Comparison of ENCODE assay signal across 16 cellular contexts in genomic region chr3:185502987-185503386, GRCh38. TPM values are rescaled to one million over a fixed set of nuclear protein-coding genes. Genes with fewer than 3 reads are reported as not detected.
"Had no signal": no experiment of that assay in that cellular context is flagged by ENCODE, and none has a peak within 500 bp of the region (broad histone marks: within the 10 kb centered on the region; RNA-seq: fewer than 3 reads in every experiment).

No MANE protein-coding gene starts in this region.

- H3K4me3 Mint-ChIP-seq: activated naive CD8-positive, alpha-beta T cell treated with anti-CD3 and anti-CD28 coated beads, Interleukin-2, amount 10 ng/mL, durations not matched to agents 7 days and 5 days; activated T-helper 1 cell treated with anti-CD3 and anti-CD28 coated beads, Interleukin-12 subunit alpha, Interleukin-12 subunit beta, Interleukin-2, Interleukin-4 antibody, amounts not matched to agents 30 ng/mL and 10 ng/mL and 1 ng/mL, durations not matched to agents 14 hours and 24 hours and 36 hours; naive B cell; stimulated activated naive CD8-positive, alpha-beta T cell treated with anti-CD3 and anti-CD28 coated beads, Interleukin-15, Interleukin-2, amounts not matched to agents 100 ng/mL and 50 ng/mL, for 24 hours had no signal

- H3K4me3 ChIP-seq: smooth muscle cell, thoracic aorta had no signal

- H3K36me3 Mint-ChIP-seq: activated naive CD8-positive, alpha-beta T cell treated with anti-CD3 and anti-CD28 coated beads, Interleukin-2, amount 10 ng/mL, durations not matched to agents 7 days and 5 days; naive B cell had no signal

- H3K27me3 Mint-ChIP-seq: activated naive CD8-positive, alpha-beta T cell treated with anti-CD3 and anti-CD28 coated beads, Interleukin-2, amount 10 ng/mL, durations not matched to agents 7 days and 5 days had no signal

- H3K9me3 Mint-ChIP-seq: activated naive CD8-positive, alpha-beta T cell treated with anti-CD3 and anti-CD28 coated beads, Interleukin-2, amount 10 ng/mL, durations not matched to agents 7 days and 5 days; activated T-helper 1 cell treated with anti-CD3 and anti-CD28 coated beads, Interleukin-12 subunit alpha, Interleukin-12 subunit beta, Interleukin-2, Interleukin-4 antibody, amounts not matched to agents 30 ng/mL and 10 ng/mL and 1 ng/mL, durations not matched to agents 14 hours and 24 hours and 36 hours; stimulated activated naive CD8-positive, alpha-beta T cell treated with anti-CD3 and anti-CD28 coated beads, Interleukin-15, Interleukin-2, amounts not matched to agents 100 ng/mL and 50 ng/mL, for 24 hours had no signal

- ATAC-seq: activated CD4-positive, CD25-positive, alpha-beta regulatory T cell treated with anti-CD3 and anti-CD28 coated beads, Interleukin-2, amount 50 U/mL, for 24 hours had no signal

- H3K4me1 ChIP-seq: parathyroid adenoma had no signal

- H3K9ac ChIP-seq: parathyroid adenoma had no signal

- H2AFZ ChIP-seq: parathyroid adenoma had no signal

- H3K79me2 ChIP-seq: parathyroid adenoma had no signal

- H3K36me3 ChIP-seq: neutrophil, thoracic aorta had no signal

- H3K27ac ChIP-seq: neutrophil, parathyroid adenoma, thoracic aorta had no signal

- H3K27ac Mint-ChIP-seq: activated naive CD8-positive, alpha-beta T cell treated with anti-CD3 and anti-CD28 coated beads, Interleukin-2, amount 10 ng/mL, durations not matched to agents 7 days and 5 days; activated T-helper 1 cell treated with anti-CD3 and anti-CD28 coated beads, Interleukin-12 subunit alpha, Interleukin-12 subunit beta, Interleukin-2, Interleukin-4 antibody, amounts not matched to agents 30 ng/mL and 10 ng/mL and 1 ng/mL, durations not matched to agents 14 hours and 24 hours and 36 hours; stimulated activated naive CD8-positive, alpha-beta T cell treated with anti-CD3 and anti-CD28 coated beads, Interleukin-15, Interleukin-2, amounts not matched to agents 100 ng/mL and 50 ng/mL, for 24 hours had no signal

- DNase-seq: activated CD4-positive, alpha-beta T cell treated with anti-CD3 and anti-CD28 coated beads, Interleukin-2, amount 50 U/mL, for 1 hour; activated CD8-positive, alpha-beta memory T cell treated with anti-CD3 and anti-CD28 coated beads for 24 hours; activated naive CD4-positive, alpha-beta T cell; activated naive CD8-positive, alpha-beta T cell treated with anti-CD3 and anti-CD28 coated beads, Interleukin-2, amount 10 ng/mL, durations not matched to agents 7 days and 5 days; aorta; naive B cell had no signal

- H3K9me3 ChIP-seq: neutrophil, thoracic aorta had no signal

- H3K4me2 ChIP-seq: smooth muscle cell had no signal

RNA-seq across cellular contexts. Expression of gene LIPH, which starts 49.4 kb away (rescaled TPM):
- total RNA-seq: activated naive CD8-positive, alpha-beta T cell treated with anti-CD3 and anti-CD28 coated beads, Interleukin-2, amount 10 ng/mL, durations not matched to agents 7 days and 5 days; activated T-helper 1 cell treated with anti-CD3 and anti-CD28 coated beads, Interleukin-12 subunit alpha, Interleukin-12 subunit beta, Interleukin-2, Interleukin-4 antibody, amounts not matched to agents 30 ng/mL and 10 ng/mL and 1 ng/mL, durations not matched to agents 14 hours and 24 hours and 36 hours; dermis microvascular lymphatic vessel endothelial cell; frontal cortex; T-helper 2 cell treated with Interferon-gamma antibody and Interleukin-4, amounts not matched to agents 100 ng/mL and 5 ng/mL, for 36 hours had no signal
